14 cellular contexts compared by ENCODE assay signal in genomic region chr1:153583514-153583913, GRCh38. TPM values are rescaled to one million over a fixed set of nuclear protein-coding genes. Genes with fewer than 3 reads are reported as not detected.
"Had no signal": no experiment of that assay in that cellular context is flagged by ENCODE, and none has a peak within 500 bp of the region (broad histone marks: within the 10 kb centered on the region; RNA-seq: fewer than 3 reads in every experiment).

No MANE protein-coding gene starts in this region.

RNA-seq across cellular contexts. Expression of gene S100A16, which starts 29.4 kb away (rescaled TPM):
- total RNA-seq: activated B cell treated with CpG ODN at 0.5 μM for 24 hours; activated CD4-positive, alpha-beta memory T cell treated with anti-CD3 and anti-CD28 coated beads for 36 hours; activated CD4-positive, alpha-beta memory T cell treated with anti-CD3 and anti-CD28 coated beads, Interleukin-2, amount 10 ng/mL, durations not matched to agents 7 days and 5 days; activated CD4-positive, alpha-beta T cell treated with anti-CD3 and anti-CD28 coated beads for 36 hours; activated CD4-positive, alpha-beta T cell treated with anti-CD3 and anti-CD28 coated beads, Interleukin-2, amount 10 ng/mL, durations not matched to agents 24 days and 14 days; activated CD4-positive, alpha-beta T cell treated with anti-CD3 and anti-CD28 coated beads, Interleukin-2, amount 10 ng/mL, durations not matched to agents 7 days and 5 days; activated CD8-positive, alpha-beta memory T cell treated with anti-CD3 and anti-CD28 coated beads for 36 hours; activated CD8-positive, alpha-beta memory T cell treated with anti-CD3 and anti-CD28 coated beads, Interleukin-2, amount 10 ng/mL, durations not matched to agents 7 days and 5 days; activated CD8-positive, alpha-beta T cell treated with anti-CD3 and anti-CD28 coated beads for 36 hours; activated CD8-positive, alpha-beta T cell treated with anti-CD3 and anti-CD28 coated beads, Interleukin-2, amount 10 ng/mL, durations not matched to agents 7 days and 5 days; T-helper 1 cell treated with Interleukin-12 subunit alpha and Interleukin-12 subunit beta and Interleukin-4 antibody, amounts not matched to agents 30 ng/mL and 1 ng/mL, for 36 hours; T-helper 17 cell; T-helper 2 cell treated with Interferon-gamma antibody and Interleukin-4, amounts not matched to agents 100 ng/mL and 5 ng/mL, for 36 hours had no signal

RNA-seq across cellular contexts. Expression of gene S100A14, which starts 32.6 kb away (rescaled TPM):
- total RNA-seq: activated B cell treated with CpG ODN at 0.5 μM for 24 hours; activated CD4-positive, alpha-beta memory T cell treated with anti-CD3 and anti-CD28 coated beads, Interleukin-2, amount 10 ng/mL, durations not matched to agents 7 days and 5 days; activated CD4-positive, alpha-beta T cell treated with anti-CD3 and anti-CD28 coated beads, Interleukin-2, amount 10 ng/mL, durations not matched to agents 24 days and 14 days; activated CD4-positive, alpha-beta T cell treated with anti-CD3 and anti-CD28 coated beads, Interleukin-2, amount 10 ng/mL, durations not matched to agents 7 days and 5 days; activated CD8-positive, alpha-beta memory T cell treated with anti-CD3 and anti-CD28 coated beads for 36 hours; activated CD8-positive, alpha-beta memory T cell treated with anti-CD3 and anti-CD28 coated beads, Interleukin-2, amount 10 ng/mL, durations not matched to agents 7 days and 5 days; activated CD8-positive, alpha-beta T cell treated with anti-CD3 and anti-CD28 coated beads for 36 hours; activated CD8-positive, alpha-beta T cell treated with anti-CD3 and anti-CD28 coated beads, Interleukin-2, amount 10 ng/mL, durations not matched to agents 7 days and 5 days; T-helper 1 cell treated with Interleukin-12 subunit alpha and Interleukin-12 subunit beta and Interleukin-4 antibody, amounts not matched to agents 30 ng/mL and 1 ng/mL, for 36 hours; T-helper 17 cell; T-helper 2 cell treated with Interferon-gamma antibody and Interleukin-4, amounts not matched to agents 100 ng/mL and 5 ng/mL, for 36 hours had no signal

RNA-seq across cellular contexts. Expression of gene S100A3, which starts 34.5 kb away (rescaled TPM):
- total RNA-seq: activated B cell treated with CpG ODN at 0.5 μM for 24 hours; activated CD4-positive, alpha-beta memory T cell treated with anti-CD3 and anti-CD28 coated beads for 36 hours; activated CD4-positive, alpha-beta memory T cell treated with anti-CD3 and anti-CD28 coated beads, Interleukin-2, amount 10 ng/mL, durations not matched to agents 7 days and 5 days; activated CD4-positive, alpha-beta T cell treated with anti-CD3 and anti-CD28 coated beads for 36 hours; activated CD4-positive, alpha-beta T cell treated with anti-CD3 and anti-CD28 coated beads, Interleukin-2, amount 10 ng/mL, durations not matched to agents 24 days and 14 days; activated CD4-positive, alpha-beta T cell treated with anti-CD3 and anti-CD28 coated beads, Interleukin-2, amount 10 ng/mL, durations not matched to agents 7 days and 5 days; activated CD8-positive, alpha-beta memory T cell treated with anti-CD3 and anti-CD28 coated beads for 36 hours; activated CD8-positive, alpha-beta memory T cell treated with anti-CD3 and anti-CD28 coated beads, Interleukin-2, amount 10 ng/mL, durations not matched to agents 7 days and 5 days; activated CD8-positive, alpha-beta T cell treated with anti-CD3 and anti-CD28 coated beads for 36 hours; activated CD8-positive, alpha-beta T cell treated with anti-CD3 and anti-CD28 coated beads, Interleukin-2, amount 10 ng/mL, durations not matched to agents 7 days and 5 days; T-cell; T-helper 1 cell treated with Interleukin-12 subunit alpha and Interleukin-12 subunit beta and Interleukin-4 antibody, amounts not matched to agents 30 ng/mL and 1 ng/mL, for 36 hours; T-helper 17 cell; T-helper 2 cell treated with Interferon-gamma antibody and Interleukin-4, amounts not matched to agents 100 ng/mL and 5 ng/mL, for 36 hours had no signal
